Comparison of ENCODE assay signal across 25 cellular contexts in the genomic region with DNA sequence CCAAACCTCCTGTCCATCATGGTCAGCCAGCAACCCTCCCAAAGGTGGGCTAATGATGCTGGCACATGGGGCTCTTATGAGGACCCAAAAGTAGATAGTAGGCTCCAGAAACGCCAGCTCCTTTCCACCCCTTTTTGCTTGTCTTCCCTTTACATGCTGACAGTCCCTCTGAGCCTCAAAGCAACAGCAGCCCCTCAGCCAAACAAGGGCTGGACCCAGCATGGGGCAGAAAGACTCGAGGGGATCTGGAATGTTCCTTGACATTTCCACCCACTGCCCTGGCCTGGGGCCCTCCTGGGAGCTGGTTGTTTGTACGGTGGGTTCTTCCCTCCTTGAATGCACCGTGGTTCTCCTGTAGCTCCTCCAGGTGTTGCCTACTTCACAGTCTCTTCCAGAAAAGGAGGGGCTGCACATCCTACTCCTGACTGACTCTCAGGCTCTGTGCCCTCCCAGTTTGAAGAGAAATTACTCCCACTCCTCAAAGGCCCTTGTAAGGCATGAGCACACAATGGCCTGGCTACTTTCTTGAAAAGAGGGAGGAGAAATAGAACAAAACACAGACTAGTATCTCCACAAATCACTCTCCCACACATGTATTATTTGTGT. TPM values are rescaled to one million over a fixed set of nuclear protein-coding genes. Genes with fewer than 3 reads are reported as not detected.
"Had no signal": no experiment of that assay in that cellular context is flagged by ENCODE, and none has a peak within 500 bp of the region (broad histone marks: within the 10 kb centered on the region; RNA-seq: fewer than 3 reads in every experiment).

No MANE protein-coding gene starts in this region.

- H3K4me3 Mint-ChIP-seq: nephron had no signal

- H3K4me1 ChIP-seq: heart left ventricle, left lung, lower lobe of right lung, sigmoid colon, stomach had no signal

- H3K27ac Mint-ChIP-seq: nephron had no signal

- ATAC-seq: heart left ventricle, left lung, lower lobe of right lung had no signal

- H3K27ac ChIP-seq: coronary artery, heart left ventricle, left lung, lower lobe of right lung, neutrophil, sigmoid colon, skin epidermis, stomach had no signal

- H3K27me3 ChIP-seq: heart left ventricle, left lung, neutrophil, sigmoid colon, stomach had no signal

- DNase-seq: effector CD4-positive, alpha-beta T cell; heart left ventricle; hypothalamus; islet precursor cell; left lung; lower lobe of right lung; mesenchymal stem cell; midbrain; sigmoid colon; stimulated activated CD4-positive, alpha-beta T cell treated with anti-CD3 and anti-CD28 coated beads, Interleukin-2, amount 100 ng/mL, for 24 hours; stimulated activated CD4-positive, alpha-beta T cell treated with anti-CD3 and anti-CD28 coated beads, Interleukin-4, amount 100 ng/mL, for 4 hours; stimulated activated naive CD4-positive, alpha-beta T cell; stomach; substantia nigra; trophoblast cell had no signal

- H3K4me1 Mint-ChIP-seq: nephron had no signal

- H3K36me3 ChIP-seq: heart left ventricle, left lung, lower lobe of right lung, neutrophil had no signal

- H3K4me3 ChIP-seq: coronary artery, heart left ventricle, left lung, lower lobe of right lung, sigmoid colon, skin epidermis, stomach had no signal

- H3K9me3 ChIP-seq: lower lobe of right lung, neutrophil had no signal

RNA-seq across cellular contexts. Expression of gene NPC1L1, which starts 29.2 kb away (rescaled TPM):
- total RNA-seq: chondrocyte, dermis microvascular lymphatic vessel endothelial cell, frontal cortex, glomerular endothelial cell, osteoblast, pulmonary artery endothelial cell had no signal
